ENCODE assay signal across 22 cellular contexts in the genomic region with DNA sequence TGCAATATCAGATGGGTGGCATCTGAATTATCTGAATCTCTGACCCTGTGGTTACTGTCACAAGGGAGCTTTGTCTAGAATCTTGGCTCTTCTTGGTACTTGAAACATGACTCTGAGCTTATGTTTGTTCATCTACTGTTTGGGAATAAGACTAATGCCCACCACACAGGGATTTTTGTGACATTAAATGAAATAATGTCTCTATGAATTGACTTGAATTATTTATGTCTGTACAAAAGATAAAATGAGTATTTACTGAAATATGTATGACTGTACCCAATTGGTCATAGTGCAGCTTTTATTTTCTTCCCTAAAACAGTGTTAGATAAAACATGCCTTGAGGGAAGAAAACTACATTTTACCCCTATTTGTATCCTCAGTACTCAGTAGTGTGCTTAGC.
"Had no signal": no experiment of that assay in that cellular context is flagged by ENCODE, and none has a peak within 500 bp of the region (broad histone marks: within the 10 kb centered on the region; RNA-seq: fewer than 3 reads in every experiment).

No MANE protein-coding gene starts in this region.

- H3K27me3 ChIP-seq: esophagus muscularis mucosa, neutrophil, right lobe of liver, spleen had no signal

- H3K27ac ChIP-seq: epithelial cell of prostate, esophagus muscularis mucosa, left ventricle myocardium inferior, lower lobe of right lung, neutrophil, psoas muscle, right lobe of liver, spleen, thoracic aorta had no signal

- H3K36me3 Mint-ChIP-seq: immature natural killer cell; naive thymus-derived CD4-positive, alpha-beta T cell; stimulated activated memory B cell treated with anti-CD40 and anti-IgM and Interleukin-4, amounts not matched to agents 10 μg/mL and 1 μg/mL and 100 μg/mL, for 72 hours had no signal

- H3K9me3 ChIP-seq: esophagus muscularis mucosa, left ventricle myocardium inferior, lower lobe of right lung, neutrophil, psoas muscle, right lobe of liver, spleen, thoracic aorta had no signal

- H3K4me1 Mint-ChIP-seq: immature natural killer cell; naive thymus-derived CD4-positive, alpha-beta T cell; stimulated activated memory B cell treated with anti-CD40 and anti-IgM and Interleukin-4, amounts not matched to agents 10 μg/mL and 1 μg/mL and 100 μg/mL, for 72 hours; stimulated activated naive CD8-positive, alpha-beta T cell treated with anti-CD3 and anti-CD28 coated beads, Interleukin-15, amount 100 ng/mL, for 72 hours had no signal

- H3K4me3 Mint-ChIP-seq: immature natural killer cell; naive thymus-derived CD4-positive, alpha-beta T cell; stimulated activated memory B cell treated with anti-CD40 and anti-IgM and Interleukin-4, amounts not matched to agents 10 μg/mL and 1 μg/mL and 100 μg/mL, for 72 hours; stimulated activated naive CD8-positive, alpha-beta T cell treated with anti-CD3 and anti-CD28 coated beads, Interleukin-15, amount 100 ng/mL, for 72 hours had no signal

- H3K9me3 Mint-ChIP-seq: stimulated activated memory B cell treated with anti-CD40 and anti-IgM and Interleukin-4, amounts not matched to agents 10 μg/mL and 1 μg/mL and 100 μg/mL, for 72 hours; stimulated activated naive CD8-positive, alpha-beta T cell treated with anti-CD3 and anti-CD28 coated beads, Interleukin-15, amount 100 ng/mL, for 72 hours had no signal

- ATAC-seq: left cardiac atrium; lower lobe of right lung; naive thymus-derived CD4-positive, alpha-beta T cell; psoas muscle; right lobe of liver; stimulated activated memory B cell treated with anti-CD40 and anti-IgM and Interleukin-4, amounts not matched to agents 10 μg/mL and 1 μg/mL and 100 μg/mL, for 72 hours; stimulated activated naive CD8-positive, alpha-beta T cell treated with anti-CD3 and anti-CD28 coated beads, Interleukin-15, amount 100 ng/mL, for 72 hours had no signal

- DNase-seq: effector memory CD4-positive, alpha-beta T cell; immature natural killer cell; kidney; left cardiac atrium; left ventricle myocardium inferior; lower lobe of right lung; mesendoderm; naive thymus-derived CD4-positive, alpha-beta T cell; psoas muscle; retina; right lobe of liver; spleen; stimulated activated CD4-positive, alpha-beta T cell treated with anti-CD3 and anti-CD28 coated beads, Interleukin-15, amount 100 ng/mL, for 24 hours; stimulated activated CD4-positive, alpha-beta T cell treated with anti-CD3 and anti-CD28 coated beads, Interleukin-1b, Interleukin-23, amount 100 ng/mL, for 48 hours; stimulated activated CD4-positive, alpha-beta T cell treated with anti-CD3 and anti-CD28 coated beads, Interleukin-4, amount 100 ng/mL, for 24 hours; stimulated activated naive CD8-positive, alpha-beta T cell treated with anti-CD3 and anti-CD28 coated beads, Interleukin-15, amount 100 ng/mL, for 72 hours; trophoblast cell had no signal

- H3K36me3 ChIP-seq: esophagus muscularis mucosa, left ventricle myocardium inferior, lower lobe of right lung, neutrophil, right lobe of liver, spleen, thoracic aorta had no signal

- H3K27ac Mint-ChIP-seq: immature natural killer cell; naive thymus-derived CD4-positive, alpha-beta T cell; stimulated activated memory B cell treated with anti-CD40 and anti-IgM and Interleukin-4, amounts not matched to agents 10 μg/mL and 1 μg/mL and 100 μg/mL, for 72 hours had no signal

- H3K4me3 ChIP-seq: esophagus muscularis mucosa, left ventricle myocardium inferior, lower lobe of right lung, psoas muscle, right lobe of liver, spleen, thoracic aorta had no signal

- H3K4me1 ChIP-seq: esophagus muscularis mucosa, left ventricle myocardium inferior, lower lobe of right lung, psoas muscle, right lobe of liver, spleen had no signal
